29 cellular contexts compared by ENCODE assay signal in the genomic region with DNA sequence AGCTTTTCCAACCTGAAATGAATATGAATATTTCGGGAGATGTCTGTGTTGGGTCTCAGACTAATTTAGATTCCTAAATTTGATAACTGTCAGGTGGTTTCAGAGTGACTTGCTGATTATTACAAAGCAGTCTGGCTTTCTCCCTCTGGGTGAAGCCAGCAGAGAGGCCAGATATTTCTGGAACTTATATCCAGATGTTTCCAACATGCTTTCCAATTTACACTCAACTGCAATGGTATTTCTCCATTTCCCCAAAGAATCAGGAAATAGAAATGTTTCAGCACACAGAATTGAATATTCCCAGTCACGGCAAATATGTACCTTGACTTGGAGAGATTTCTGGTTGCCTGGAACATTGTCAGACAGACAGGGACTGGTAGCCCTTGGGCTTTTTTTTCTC. TPM values are rescaled to one million over a fixed set of nuclear protein-coding genes. Genes with fewer than 3 reads are reported as not detected.
DNase-seq lines count a peak whose midpoint lies in the region; ATAC-seq and TF ChIP-seq lines count a peak whose summit lies in the region.
"Had no signal": no experiment of that assay in that cellular context is flagged by ENCODE, and none has a peak within 500 bp of the region (broad histone marks: within the 10 kb centered on the region; RNA-seq: fewer than 3 reads in every experiment).

No MANE protein-coding gene starts in this region.

- H2BK120ac ChIP-seq in mesenchymal stem cell (ENCODE audit: low read depth, low read length) = no peak overlapping the region

- no peak for TF ChIP-seq CTCF in heart left ventricle (IDR thresholded peaks at IDR 0.05)

- H3K4ac ChIP-seq in mesenchymal stem cell (ENCODE audit: low read depth in 1 of 2, low read length in 2 of 2) = no peak overlapping the region

- H3K4me1 ChIP-seq in ACC112 (ENCODE audit: control insufficient read depth, insufficient read depth, low read length, unreplicated experiment) (peaks cover 6% of the 10 kb centered on the region), GM23248 (ENCODE audit: insufficient read depth) (peaks cover 10% of the 10 kb centered on the region), mesenchymal stem cell (ENCODE audit: control insufficient read depth, insufficient read depth, low read depth, low read length) (no peaks in the 10 kb centered on the region), heart left ventricle (no peaks in the 10 kb centered on the region)

- H2BK5ac ChIP-seq in mesenchymal stem cell (ENCODE audit: low read depth, low read length, poor library complexity, severe bottlenecking) = no peak overlapping the region

- no peak overlapping the region for H2BK15ac ChIP-seq in mesenchymal stem cell (ENCODE audit: low read depth, poor library complexity, severe bottlenecking)

- H3K27me3 ChIP-seq in ACC112 (ENCODE audit: insufficient read depth, low read length) = peaks cover 24% of the 10 kb centered on the region; the same call in 1 of the 2 replicates
- H3K27me3 ChIP-seq in GM23248 (replicated peaks; ENCODE audit: insufficient read depth) = no peaks in the 10 kb centered on the region
- peaks cover 0 to 46% of the 10 kb centered on the region in 2 experiments for H3K27me3 ChIP-seq in mesenchymal stem cell (ENCODE audit: control insufficient read depth in 1 of 2, insufficient read depth in 1 of 2, low read length in 2 of 2)
- H3K27me3 ChIP-seq in heart left ventricle = peaks cover 0 to 31% (median 0%) of the 10 kb centered on the region in 9 donors

- H3K9ac ChIP-seq in GM23248 (no peak overlapping the region), mesenchymal stem cell (ENCODE audit: low read length) (peak overlapping the region; percentile 57)
- H3K9ac ChIP-seq: SK-N-SH had no signal

- H3K4me2 ChIP-seq in GM23248 (ENCODE audit: unreplicated experiment) (no peak overlapping the region), mesenchymal stem cell (ENCODE audit: low read length, poor library complexity, severe bottlenecking) (no peak overlapping the region)
- H3K4me2 ChIP-seq: SK-N-SH had no signal

- intact Hi-C loops in heart left ventricle (cut with DNase I) = no loop called here

- no peak overlapping the region for H3K14ac ChIP-seq in mesenchymal stem cell (ENCODE audit: low read length in 2 of 2)

- WGBS in GM23248 (ENCODE audit: low coverage in 1 of 2, low lambda C conversion rate in 2 of 2, missing lambda C conversion rate in 2 of 2), 2 experiments = 5 to 8% methylated on average over 2 of the region's 2 CpGs
- WGBS in mesenchymal stem cell = 86% methylated on average over 1 of the region's 2 CpGs
- 38 to 78% (median 63%) methylated on average over 2 of the region's 2 CpGs for WGBS in heart left ventricle, 4 donors

- ATAC-seq in heart left ventricle (no peak), GM18511 (IDR thresholded peaks at IDR 0.05; ENCODE audit: unreplicated experiment) (no peak), GM21360 (IDR thresholded peaks at IDR 0.05; ENCODE audit: unreplicated experiment) (no peak)
- ATAC-seq: GM12878, HCT116, K562, PC-3 had no signal

- H3K27ac ChIP-seq in ACC112 (ENCODE audit: low read depth, low read length) (no peak overlapping the region), GM23248 (peak overlapping the region; percentile 50), mesenchymal stem cell (ENCODE audit: low read length, poor library complexity, severe bottlenecking) (no peak overlapping the region), heart left ventricle (no peak overlapping the region)
- H3K27ac ChIP-seq: 22Rv1 had no signal

- H3K79me2 ChIP-seq in ACC112 (ENCODE audit: control insufficient read depth, insufficient read depth, low read length, unreplicated experiment) = no peaks in the 10 kb centered on the region
- no peaks in the 10 kb centered on the region for H3K79me2 ChIP-seq in GM23248 (ENCODE audit: insufficient read depth)

- H2AFZ ChIP-seq in ACC112 (ENCODE audit: low read length, unreplicated experiment) (peak overlapping the region; percentile 14), GM23248 (no peak overlapping the region), mesenchymal stem cell (ENCODE audit: low read depth, low read length) (no peak overlapping the region)

- no peak for TF ChIP-seq POLR2A in heart left ventricle (IDR thresholded peaks at IDR 0.05)

- DNase-seq in GM23248 = peak; percentile 55
- peak; percentile 31 for DNase-seq in dedifferentiated amniotic fluid mesenchymal stem cell (ENCODE audit: extremely low spot score)
- no peak for DNase-seq in mesenchymal stem cell
- no peak for DNase-seq in heart left ventricle
- DNase-seq in NCI-H82 (lab: John Stamatoyannopoulos, UW) = no peak
- DNase-seq: C1 segment of cervical spinal cord; CD4-positive, alpha-beta memory T cell; COR-L47; DMS53; Kasumi-1; MV-4-11; NCI-H1105; NCI-H146; NCI-H2029; NCI-H446; NCI-H524 treated with DMSO at 0.1 percent for 48 hours; NCI-H774; NK-92 treated with Interleukin-12 subunit alpha and Interleukin-12 subunit beta, amount 100 ng/mL, for 24 hours; SK-N-SH had no signal

- no peaks in the 10 kb centered on the region for H3K79me1 ChIP-seq in mesenchymal stem cell (replicated peaks; ENCODE audit: low read length, poor library complexity, severe bottlenecking)

- no peaks in the 10 kb centered on the region for H3K9me2 ChIP-seq in GM23248 (ENCODE audit: insufficient read depth)
- H3K9me2 ChIP-seq: SK-N-SH had no signal

- H3K23ac ChIP-seq in mesenchymal stem cell (ENCODE audit: low read length in 2 of 2) = no peak overlapping the region

- H2BK12ac ChIP-seq in mesenchymal stem cell (ENCODE audit: low read length in 2 of 2) = no peak overlapping the region

- H2AK5ac ChIP-seq in mesenchymal stem cell (ENCODE audit: low read length, severe bottlenecking) = no peak overlapping the region

- H3K4me3 ChIP-seq in ACC112 (ENCODE audit: low read depth, low read length) (no peak overlapping the region), GM23248 (no peak overlapping the region), mesenchymal stem cell (ENCODE audit: insufficient read depth in 1 of 2, low read depth in 1 of 2, low read length in 2 of 2) (no peak overlapping the region), heart left ventricle (no peak overlapping the region)
- H3K4me3 ChIP-seq: GM12878, K562 had no signal

- in situ Hi-C loops in GM23248 (cut with MboI) = loop anchor here (25.0 kb wide), 2 partner anchors 216 to 709 kb away; a partner anchor contains a TSS

- H3K9me3 ChIP-seq in GM23248 (ENCODE audit: low read depth) = no peaks in the 10 kb centered on the region
- no peaks in the 10 kb centered on the region for H3K9me3 ChIP-seq in mesenchymal stem cell (ENCODE audit: control insufficient read depth, low read length)
- H3K9me3 ChIP-seq in heart left ventricle = no peaks in the 10 kb centered on the region
- H3K9me3 ChIP-seq: SK-N-SH had no signal

- H3K18ac ChIP-seq in mesenchymal stem cell (ENCODE audit: low read depth in 1 of 2, low read length in 2 of 2) = no peak overlapping the region

- H4K20me1 ChIP-seq in GM23248 (ENCODE audit: insufficient read depth) = no peaks in the 10 kb centered on the region

- no peak overlapping the region for H4K91ac ChIP-seq in mesenchymal stem cell (ENCODE audit: low read length)

- H4K8ac ChIP-seq in mesenchymal stem cell (ENCODE audit: low read length) = no peak overlapping the region

- H3F3A ChIP-seq in GM23248 (ENCODE audit: insufficient read depth) = no peaks in the 10 kb centered on the region

- H3K36me3 ChIP-seq in ACC112 (ENCODE audit: insufficient read depth, low read length) = no peaks in the 10 kb centered on the region
- no peaks in the 10 kb centered on the region for H3K36me3 ChIP-seq in GM23248 (ENCODE audit: low read depth)
- H3K36me3 ChIP-seq in mesenchymal stem cell (ENCODE audit: control insufficient read depth in 1 of 2, insufficient read depth in 2 of 2, low read depth in 1 of 2, low read length in 2 of 2) = no peaks in the 10 kb centered on the region
- no peaks in the 10 kb centered on the region for H3K36me3 ChIP-seq in heart left ventricle

RNA-seq across cellular contexts. Expression of a gene that starts 48.5 kb away (rescaled TPM):
- not detected in 2 replicates for total RNA-seq in GM23248 (2014; rRNA removed; shearing (Covaris generic))
- polyA plus RNA-seq in GM23248 (2016; fragmentation: Nextera tagmentation; extraction: Ambion mirVana) = not detected in 2 replicates
- polyA plus RNA-seq in mesenchymal stem cell (2013, experiment 1 of 2) = 1.2 TPM
- polyA plus RNA-seq in mesenchymal stem cell (2013, experiment 2 of 2) = 1.3 TPM
- total RNA-seq in heart left ventricle = 1 to 10 TPM in 1 of 9 donors, not detected in 8; 2.4 TPM
- not detected for polyA plus RNA-seq in heart left ventricle
- total RNA-seq: CD4-positive, alpha-beta memory T cell; GM12878; H4; K562; M059J; PC-3 had no signal
- polyA plus RNA-seq: CD4-positive, alpha-beta memory T cell had no signal

Comparison
In these comparisons a context has a peak if more than half of its experiments do, and no peak if none do; other contexts are left out.
1. DNase-seq: peak in GM23248 (single experiment) and dedifferentiated amniotic fluid mesenchymal stem cell (single experiment); none in mesenchymal stem cell (single experiment), heart left ventricle (0 of 5) and NCI-H82 (single experiment).